Comparison of ENCODE assay signal across 8 cellular contexts in genomic region chr19:44657211-44657921, GRCh38.
DNase-seq lines count a peak whose midpoint lies in the region; FAIRE-seq lines count a peak whose summit lies in the region.

No MANE protein-coding gene starts in this region.

- DNase-seq in NCI-H2029 (lab: John Stamatoyannopoulos, UW) (peak; percentile 7), NCI-H2029 treated with DMSO at 0.1 percent for 48 hours (lab: John Stamatoyannopoulos, UW) (no peak), NCI-H146 (lab: John Stamatoyannopoulos, UW) (peak; percentile 61), dedifferentiated amniotic fluid mesenchymal stem cell (ENCODE audit: extremely low spot score) (peak; percentile 60), medulla oblongata (ENCODE audit: extremely low spot score) (peak; percentile 33), RCC 7860 (ENCODE audit: low spot score) (no peak)
- peak; percentile 83 for DNase-seq in activated CD4-positive, alpha-beta T cell treated with anti-CD3 and anti-CD28 coated beads for 48 hours
- peak; percentile 50 to 66 for DNase-seq in stimulated activated CD8-positive, alpha-beta memory T cell treated with anti-CD3 and anti-CD28 coated beads, Interleukin-2, amount 100 ng/mL, for 48 hours (ENCODE audit: low read depth in 2 of 2)

- no peak for FAIRE-seq in RCC 7860 (lab: Jason Lieb, UNC)

Comparison
In these comparisons a context has a peak if more than half of its experiments do, and no peak if none do; other contexts are left out.
1. DNase-seq: peak in NCI-H2029 (single experiment), NCI-H146 (single experiment), activated CD4-positive, alpha-beta T cell treated with anti-CD3 and anti-CD28 coated beads for 48 hours (single experiment), dedifferentiated amniotic fluid mesenchymal stem cell (single experiment), medulla oblongata (single experiment) and stimulated activated CD8-positive, alpha-beta memory T cell treated with anti-CD3 and anti-CD28 coated beads, Interleukin-2, amount 100 ng/mL, for 48 hours (2 of 2); none in NCI-H2029 treated with DMSO at 0.1 percent for 48 hours (single experiment) and RCC 7860 (single experiment).